In genomic region chr7:141072548-141073172, GRCh38 we compare ENCODE assay signal across 8 cellular contexts. TPM values are rescaled to one million over a fixed set of nuclear protein-coding genes. Genes with fewer than 3 reads are reported as not detected.
A peak's percentile ranks its signal among the peaks of the same experiment; 100 is the strongest.
DNase-seq lines count a peak whose midpoint lies in the region; ATAC-seq, FAIRE-seq and TF ChIP-seq lines count a peak whose summit lies in the region.

No MANE protein-coding gene starts in this region.

- CTCF ChIA-PET in BJ (lab: Yijun Ruan, JAX) = no interaction called here

- peak overlapping the region; percentile 76 for H3K4me3 Mint-ChIP-seq in central memory CD8-positive, alpha-beta T cell

- POLR2A ChIA-PET in BJ (lab: Charles Lee) = no interaction called here

- in situ Hi-C loops in SK-MEL-5 (cut with HindIII; ENCODE audit: low pct_unique_long_range_greater_than_20kb, low sequenced_read_pairs) = no loop called here

- 0 to 2% (median 1%) methylated on average over 13 to 61 of the region's 61 CpGs for WGBS in spleen, 5 donors

- H3K4me1 Mint-ChIP-seq in central memory CD8-positive, alpha-beta T cell = peaks cover 16% of the 10 kb centered on the region

- H3K27me3 ChIP-seq in BJ (ENCODE audit: control insufficient read depth, insufficient read depth, low read length) (peaks cover 33% of the 10 kb centered on the region), spleen (replicated peaks in 1 of 7) (peaks cover 13 to 96% (median 75%) of the 10 kb centered on the region in 7 donors)

- FAIRE-seq in kidney (lab: Jason Lieb, UNC) = no peak

- no peaks in the 10 kb centered on the region for H3K9me3 ChIP-seq in kidney (ENCODE audit: control insufficient read depth in 1 of 2, low read length in 2 of 2)
- H3K9me3 ChIP-seq in spleen = no peaks in the 10 kb centered on the region

- peak overlapping the region; percentile 32 for H3K4me3 ChIP-seq in BJ (ENCODE audit: low read depth, low read length)
- H3K4me3 ChIP-seq in kidney (ENCODE audit: low read length in 2 of 2) = peak overlapping the region; percentile 57 to 58
- peak overlapping the region; percentile 12 to 70 (median 52) for H3K4me3 ChIP-seq in spleen

- no peak overlapping the region for H3K9ac ChIP-seq in kidney (ENCODE audit: low read length in 2 of 2)

- H3K36me3 Mint-ChIP-seq in central memory CD8-positive, alpha-beta T cell (ENCODE audit: insufficient read depth) = peaks cover 6% of the 10 kb centered on the region

- peak; percentile 12 for DNase-seq in BJ (ENCODE audit: low read depth)
- peak; percentile 71 for DNase-seq in SK-MEL-5 (ENCODE audit: low read depth, low spot score)
- DNase-seq in central memory CD8-positive, alpha-beta T cell (ENCODE audit: low spot score in 2 of 2) = no peak
- DNase-seq in kidney = peak; percentile 80
- no peak for DNase-seq in spleen
- no peak for DNase-seq in erythroblast (lab: John Stamatoyannopoulos, UW)

- H3K4me1 ChIP-seq in kidney (ENCODE audit: control insufficient read depth in 1 of 2, insufficient read depth in 1 of 2, low read depth in 1 of 2, low read length in 2 of 2) = peaks cover 0 to 20% of the 10 kb centered on the region in 2 donors
- peaks cover 24 to 42% (median 37%) of the 10 kb centered on the region in 6 donors for H3K4me1 ChIP-seq in spleen

- ATAC-seq in HG02798 (IDR thresholded peaks at IDR 0.05; ENCODE audit: poor library complexity, unreplicated experiment) (peak; percentile 30), GM19455 (IDR thresholded peaks at IDR 0.05; ENCODE audit: unreplicated experiment) (no peak)
- ATAC-seq in central memory CD8-positive, alpha-beta T cell (replicated peaks; ENCODE audit: extremely low read depth, poor library complexity, severe bottlenecking) = peak; percentile 42

- H3K9me3 Mint-ChIP-seq in central memory CD8-positive, alpha-beta T cell = no peaks in the 10 kb centered on the region

- TF ChIP-seq CTCF in BJ (IDR thresholded peaks at IDR 0.05; ENCODE audit: insufficient read depth, low read depth, low read length) = no peak
- TF ChIP-seq CTCF in kidney (IDR thresholded peaks at IDR 0.05; ENCODE audit: borderline replicate concordance, extremely low read depth, insufficient read depth) = no peak
- no peak for TF ChIP-seq CTCF in spleen (IDR thresholded peaks at IDR 0.05 in 8 of 11, conservative IDR thresholded peaks at IDR 0.05 in 3 of 11)

- H3K36me3 ChIP-seq in BJ (ENCODE audit: control insufficient read depth, insufficient read depth, low read length) (no peaks in the 10 kb centered on the region), kidney (ENCODE audit: control insufficient read depth in 1 of 2, insufficient read depth in 2 of 2, low read length in 2 of 2) (no peaks in the 10 kb centered on the region), spleen (no peaks in the 10 kb centered on the region)

- no peak overlapping the region for H3K27ac Mint-ChIP-seq in central memory CD8-positive, alpha-beta T cell (ENCODE audit: low read depth)

- peaks cover 54% of the 10 kb centered on the region for H3K27me3 Mint-ChIP-seq in central memory CD8-positive, alpha-beta T cell

- TF ChIP-seq POLR2A in spleen (IDR thresholded peaks at IDR 0.05) = no peak
- TF ChIP-seq POLR2A in erythroblast (IDR thresholded peaks at IDR 0.05; ENCODE audit: low read length) = no peak

- H3K27ac ChIP-seq in kidney (ENCODE audit: low read depth in 2 of 2, low read length in 2 of 2) (no peak overlapping the region), spleen (peak overlapping the region in 1 of 8 donors; percentile 5)

- intact Hi-C loops in kidney (cut with DNase I) (no loop called here), spleen (cut with DNase I; ENCODE audit: low total_unique reads) (no loop called here)

RNA-seq across cellular contexts. Expression of gene TMEM178B, which starts 1.2 kb away (rescaled TPM):
- polyA plus RNA-seq in BJ (2011; rRNA removed) = 0.43 and 0.59 TPM in 2 replicates
- polyA minus RNA-seq in BJ (2011; rRNA and poly(A)+ RNA removed) = 0.98 and 1.0 TPM in 2 replicates
- 0.21 and 0.48 TPM in 2 replicates for total RNA-seq in SK-MEL-5 (2014; rRNA removed; shearing (Covaris generic))
- 0.42 and 0.68 TPM in 2 replicates for polyA plus RNA-seq in SK-MEL-5 (2015; cell fraction: cytosol; rRNA removed)
- polyA plus RNA-seq in SK-MEL-5 (2015; cell fraction: nucleus; rRNA removed) = 0.19 and 0.84 TPM in 2 replicates
- total RNA-seq in kidney = 20.0 TPM
- 0.58 TPM for polyA plus RNA-seq in kidney (ENCODE audit: insufficient read depth, low read depth, low replicate concordance)
- total RNA-seq in spleen = 1 to 10 TPM in 5 of 7 donors, under 1 TPM in 2; 0.51 to 5.5 (median 1.7) TPM
- polyA plus RNA-seq in spleen = under 1 TPM; 0.35 to 0.55 (median 0.37) TPM

RNA-seq across cellular contexts. Expression of gene MRPS33, which starts 57.9 kb away (rescaled TPM):
- polyA plus RNA-seq in BJ (2011; rRNA removed) (30.6 and 67.1 TPM in 2 replicates), kidney (ENCODE audit: insufficient read depth, low read depth, low replicate concordance) (137 TPM), spleen (10 to 100 TPM; 52.2 to 71.4 (median 66.3) TPM)
- 7.7 and 11.8 TPM in 2 replicates for polyA minus RNA-seq in BJ (2011; rRNA and poly(A)+ RNA removed)
- total RNA-seq in SK-MEL-5 (2014; rRNA removed; shearing (Covaris generic)) = 136 and 147 TPM in 2 replicates
- polyA plus RNA-seq in SK-MEL-5 (2015; cell fraction: cytosol; rRNA removed) = 44.6 and 56.0 TPM in 2 replicates
- polyA plus RNA-seq in SK-MEL-5 (2015; cell fraction: nucleus; rRNA removed) = 11.8 and 17.5 TPM in 2 replicates
- total RNA-seq in kidney (43.6 TPM), spleen (10 to 100 TPM in 6 of 7 donors, 1 to 10 TPM in 1; 5.9 to 31.3 (median 24.8) TPM)

Comparison
In these comparisons a context has a peak if more than half of its experiments do, and no peak if none do; other contexts are left out.
1. DNase-seq: peak in BJ (single experiment), SK-MEL-5 (single experiment) and kidney (single experiment); none in central memory CD8-positive, alpha-beta T cell (0 of 2), spleen (single experiment) and erythroblast (0 of 2).
2. Peak in every context shown above with its lines, with median percentiles within 50 percentile points of each other: H3K4me3 ChIP-seq.